17 cellular contexts compared by ENCODE assay signal in genomic region chr17:13750783-13751484, GRCh38.
A peak's percentile ranks its signal among the peaks of the same experiment; 100 is the strongest.
DNase-seq lines count a peak whose midpoint lies in the region; ATAC-seq and TF ChIP-seq lines count a peak whose summit lies in the region.
"Had no signal": no experiment of that assay in that cellular context is flagged by ENCODE, and none has a peak within 500 bp of the region (broad histone marks: within the 10 kb centered on the region; RNA-seq: fewer than 3 reads in every experiment).

No MANE protein-coding gene starts in this region.

- H2BK15ac ChIP-seq in mesenchymal stem cell (ENCODE audit: low read depth, poor library complexity, severe bottlenecking), result no peak overlapping the region

- TF ChIP-seq CTCF in mammary epithelial cell (conservative IDR thresholded peaks at IDR 0.05 in 1 of 2, IDR thresholded peaks at IDR 0.05 in 1 of 2; ENCODE audit: extremely low read depth in 1 of 2, insufficient read depth in 1 of 2, low read depth in 1 of 2, low read length in 2 of 2) (no peak), dorsolateral prefrontal cortex (IDR thresholded peaks at IDR 0.05 in 54 of 56, conservative IDR thresholded peaks at IDR 0.05 in 2 of 56; ENCODE audit: low read depth in 1 of 56, partially characterized antibody in 56 of 56) (no peak)

- dilution Hi-C loops in mammary epithelial cell (cut with HindIII; ENCODE audit: low sequenced_read_pairs), result no loop called here

- H3K27me3 ChIP-seq in HUES6 (ENCODE audit: control insufficient read depth, insufficient read depth, low read length) (no peaks in the 10 kb centered on the region), mammary epithelial cell (ENCODE audit: insufficient read depth, low read length) (no peaks in the 10 kb centered on the region), mesenchymal stem cell (ENCODE audit: control insufficient read depth in 1 of 2, insufficient read depth in 1 of 2, low read length in 2 of 2) (no peaks in the 10 kb centered on the region), dorsolateral prefrontal cortex (peaks cover 0 to 2% (median 0%) of the 10 kb centered on the region in 45 donors)
- H3K27me3 ChIP-seq: neutrophil had no signal

- CTCF ChIA-PET in mammary epithelial cell (lab: Charles Lee; ENCODE audit: low non-redundant PET), result no interaction called here

- no peak overlapping the region for H2BK120ac ChIP-seq in mesenchymal stem cell (ENCODE audit: low read depth, low read length)

- no TSS peak for BruUV-seq in mammary epithelial cell (replicated peaks; lab: Mats Ljungman, UMichigan)

- H3K4me2 ChIP-seq in mammary epithelial cell (ENCODE audit: insufficient read depth, low read depth, low read length) (no peak overlapping the region), mesenchymal stem cell (ENCODE audit: low read length, poor library complexity, severe bottlenecking) (no peak overlapping the region)

- peak overlapping the region in 1 of 2 experiments; percentile 48 for H3K14ac ChIP-seq in mesenchymal stem cell (ENCODE audit: low read length in 2 of 2)

- H3K9me3 ChIP-seq in HUES6 (ENCODE audit: control insufficient read depth, insufficient read depth, low read depth, low read length) (peaks cover 5% of the 10 kb centered on the region), mammary epithelial cell (replicated peaks; ENCODE audit: insufficient read depth, low read length) (no peaks in the 10 kb centered on the region), mesenchymal stem cell (ENCODE audit: control insufficient read depth, low read length) (no peaks in the 10 kb centered on the region)
- H3K9me3 ChIP-seq: neutrophil had no signal

- no peak overlapping the region for H2BK5ac ChIP-seq in mesenchymal stem cell (ENCODE audit: low read depth, low read length, poor library complexity, severe bottlenecking)

- H3K18ac ChIP-seq in mesenchymal stem cell (ENCODE audit: low read depth in 1 of 2, low read length in 2 of 2), result peak overlapping the region; percentile 17 to 62

- H3K27ac ChIP-seq in HUES6 (ENCODE audit: low read depth, low read length), result peak overlapping the region; percentile 74; the same call in 1 of the 2 replicates
- H3K27ac ChIP-seq in mammary epithelial cell (ENCODE audit: insufficient read depth, low read depth, low read length), result no peak overlapping the region
- H3K27ac ChIP-seq in mesenchymal stem cell (ENCODE audit: low read length, poor library complexity, severe bottlenecking), result no peak overlapping the region
- no peak overlapping the region for H3K27ac ChIP-seq in dorsolateral prefrontal cortex
- H3K27ac ChIP-seq: coronary artery, neutrophil had no signal

- H3K4me3 ChIP-seq in HUES6 (ENCODE audit: low read depth, low read length), result no peak overlapping the region; the same call in 1 of the 2 replicates
- H3K4me3 ChIP-seq in mammary epithelial cell (replicated peaks in 1 of 3; ENCODE audit: insufficient read depth in 1 of 3, low read depth in 2 of 3, low read length in 3 of 3), result no peak overlapping the region
- H3K4me3 ChIP-seq in mesenchymal stem cell (ENCODE audit: insufficient read depth in 1 of 2, low read depth in 1 of 2, low read length in 2 of 2), result no peak overlapping the region
- H3K4me3 ChIP-seq in dorsolateral prefrontal cortex, result no peak overlapping the region
- H3K4me3 ChIP-seq: coronary artery, lung had no signal

- H3K23ac ChIP-seq in mesenchymal stem cell (ENCODE audit: low read length in 2 of 2), result no peak overlapping the region

- H3K79me2 ChIP-seq in mammary epithelial cell (ENCODE audit: insufficient read depth, low read length), result no peaks in the 10 kb centered on the region

- H3K4me1 ChIP-seq in HUES6 (ENCODE audit: control insufficient read depth, insufficient read depth, low read length) (peaks cover 46% of the 10 kb centered on the region), mammary epithelial cell (ENCODE audit: insufficient read depth, low read length) (no peaks in the 10 kb centered on the region), mesenchymal stem cell (ENCODE audit: control insufficient read depth, insufficient read depth, low read depth, low read length) (no peaks in the 10 kb centered on the region)

- no peak overlapping the region for H4K91ac ChIP-seq in mesenchymal stem cell (ENCODE audit: low read length)

- in situ Hi-C loops in mammary epithelial cell (cut with MboI; ENCODE audit: low sequenced_read_pairs in 2 of 2), result no loop called here

- DNase-seq in COLO829 (ENCODE audit: low spot score) (peak; percentile 2), mammary epithelial cell (no peak), mesenchymal stem cell (peak; percentile 71), Ammon's horn (ENCODE audit: low spot score) (no peak), dorsolateral prefrontal cortex (no peak), GM03348 (ENCODE audit: low spot score) (no peak)
- DNase-seq: activated CD8-positive, alpha-beta T cell treated with anti-CD3 and anti-CD28 coated beads for 36 hours; amniotic stem cell; NCI-H2029 treated with DMSO at 0.1 percent for 48 hours; NCI-H69; stimulated activated naive CD4-positive, alpha-beta T cell had no signal

- intact Hi-C loops in mammary epithelial cell (cut with micrococcal nuclease), result no loop called here
- intact Hi-C loops in dorsolateral prefrontal cortex (cut with DNase I), result no loop called here

- no peak overlapping the region for H3K4ac ChIP-seq in mesenchymal stem cell (ENCODE audit: low read depth in 1 of 2, low read length in 2 of 2)

- peak overlapping the region; percentile 20 for H2AFZ ChIP-seq in mammary epithelial cell (ENCODE audit: low read depth, low read length)
- no peak overlapping the region for H2AFZ ChIP-seq in mesenchymal stem cell (ENCODE audit: low read depth, low read length)

- no peak overlapping the region for H2AK5ac ChIP-seq in mesenchymal stem cell (ENCODE audit: low read length, severe bottlenecking)

- no peak overlapping the region for H2BK12ac ChIP-seq in mesenchymal stem cell (ENCODE audit: low read length in 2 of 2)

- no peaks in the 10 kb centered on the region for H3K79me1 ChIP-seq in mesenchymal stem cell (replicated peaks; ENCODE audit: low read length, poor library complexity, severe bottlenecking)

- ATAC-seq in GM18909 (IDR thresholded peaks at IDR 0.05; ENCODE audit: poor library complexity, unreplicated experiment), result no peak
- ATAC-seq: activated CD8-positive, alpha-beta T cell treated with anti-CD3 and anti-CD28 coated beads for 36 hours; HCT116 had no signal

- no peaks in the 10 kb centered on the region for H4K20me1 ChIP-seq in mammary epithelial cell (ENCODE audit: insufficient read depth, low read length)

- H3K9ac ChIP-seq in HUES6 (ENCODE audit: low read length), result peak overlapping the region; percentile 47
- no peak overlapping the region for H3K9ac ChIP-seq in mammary epithelial cell (ENCODE audit: insufficient read depth, low read length)
- H3K9ac ChIP-seq in mesenchymal stem cell (ENCODE audit: low read length), result no peak overlapping the region

- no peak overlapping the region for H4K8ac ChIP-seq in mesenchymal stem cell (ENCODE audit: low read length)

- H3K36me3 ChIP-seq in HUES6 (ENCODE audit: control insufficient read depth, insufficient read depth, low read length) (no peaks in the 10 kb centered on the region), mammary epithelial cell (ENCODE audit: insufficient read depth, low read length) (no peaks in the 10 kb centered on the region), mesenchymal stem cell (ENCODE audit: control insufficient read depth in 1 of 2, insufficient read depth in 2 of 2, low read depth in 1 of 2, low read length in 2 of 2) (no peaks in the 10 kb centered on the region)
- H3K36me3 ChIP-seq: neutrophil had no signal

- WGBS in mammary epithelial cell (ENCODE audit: low coverage, missing lambda C conversion rate), result 40% methylated on average over 7 of the region's 8 CpGs
- 10% methylated on average over 8 of the region's 8 CpGs for WGBS in mesenchymal stem cell

Comparison
In these comparisons a context has a peak if more than half of its experiments do, and no peak if none do; other contexts are left out.
1. DNase-seq: peak in COLO829 (single experiment) and mesenchymal stem cell (single experiment); none in mammary epithelial cell (single experiment), Ammon's horn (single experiment), dorsolateral prefrontal cortex (0 of 10) and GM03348 (single experiment).